19 cellular contexts compared by ENCODE assay signal in genomic region chr6:6832439-6832838, GRCh38.
DNase-seq lines count a peak whose midpoint lies in the region; TF ChIP-seq lines count a peak whose summit lies in the region.
"Had no signal": no experiment of that assay in that cellular context is flagged by ENCODE, and none has a peak within 500 bp of the region (broad histone marks: within the 10 kb centered on the region; RNA-seq: fewer than 3 reads in every experiment).

No MANE protein-coding gene starts in this region.

- no peaks in the 10 kb centered on the region for H3K9me3 ChIP-seq in A673 (ENCODE audit: low read depth, low read length, poor library complexity, severe bottlenecking)
- H3K9me3 ChIP-seq in thyroid gland, result no peaks in the 10 kb centered on the region
- H3K9me3 ChIP-seq: A549, HAP-1 had no signal

- TF ChIP-seq CTCF in A673 (conservative IDR thresholded peaks at IDR 0.05; ENCODE audit: low read depth, low read length), result no peak
- no peak for TF ChIP-seq CTCF in thyroid gland (IDR thresholded peaks at IDR 0.05)

- H3K4me1 ChIP-seq in A673 (ENCODE audit: insufficient read depth, low read length, poor library complexity, severe bottlenecking) (peaks cover 32% of the 10 kb centered on the region), thyroid gland (peaks cover 39% of the 10 kb centered on the region in 2 donors)
- H3K4me1 ChIP-seq: A549, HAP-1 had no signal

- no peak overlapping the region for H3K4me3 Mint-ChIP-seq in dendritic cell treated with granulocyte-macrophage colony-stimulating factor and Interleukin-4, amounts not matched to agents 40 ng/mL and 50 ng/mL, for 4 days
- H3K4me3 Mint-ChIP-seq: CD4-positive, alpha-beta memory T cell had no signal

- H3K27ac ChIP-seq in A673 (ENCODE audit: low read depth, low read length, poor library complexity, severe bottlenecking) (peak overlapping the region; percentile 55), thyroid gland (peak overlapping the region in 2 of 3 donors; percentile 35 to 65)
- H3K27ac ChIP-seq: A549 had no signal

- intact Hi-C loops in A673 (cut with micrococcal nuclease; ENCODE audit: unreplicated experiment) (no loop called here), thyroid gland (cut with DNase I) (no loop called here)
- intact Hi-C loops in dendritic cell treated with granulocyte-macrophage colony-stimulating factor and Interleukin-4, amounts not matched to agents 40 ng/mL and 50 ng/mL, for 4 days (cut with micrococcal nuclease), result no loop called here

- CTCF ChIA-PET in A673 (lab: Charles Lee), result no interaction called here

- H3K4me1 Mint-ChIP-seq in dendritic cell treated with granulocyte-macrophage colony-stimulating factor and Interleukin-4, amounts not matched to agents 40 ng/mL and 50 ng/mL, for 4 days (ENCODE audit: low read depth), result peaks cover 36% of the 10 kb centered on the region
- H3K4me1 Mint-ChIP-seq: CD4-positive, alpha-beta memory T cell had no signal

- H3K4me3 ChIP-seq in A673 (ENCODE audit: low read depth, low read length, poor library complexity, severe bottlenecking), result no peak overlapping the region
- no peak overlapping the region for H3K4me3 ChIP-seq in thyroid gland (replicated peaks in 1 of 3)
- H3K4me3 ChIP-seq: A549, GM12878, HAP-1 had no signal

- DNase-seq in A673 (ENCODE audit: low spot score) (no peak), D341Med (ENCODE audit: low spot score) (peak; percentile 23), thyroid gland (no peak), NK-92 (lab: John Stamatoyannopoulos, UW; ENCODE audit: unreplicated experiment) (no peak), HT-29 (ENCODE audit: low spot score) (no peak), occipital lobe (lab: John Stamatoyannopoulos, UW) (no peak)
- DNase-seq: 8988T; C1 segment of cervical spinal cord; CD4-positive, alpha-beta memory T cell; COR-L47; DMS 273 treated with DMSO at 0.1 percent for 48 hours; DMS79; EL; GDM1; GOT3 had no signal

- POLR2A ChIA-PET in A673 (lab: Charles Lee; ENCODE audit: low non-redundant PET), result no interaction called here

- TF ChIP-seq POLR2A in thyroid gland (IDR thresholded peaks at IDR 0.05), result no peak

- H3K27ac Mint-ChIP-seq in dendritic cell treated with granulocyte-macrophage colony-stimulating factor and Interleukin-4, amounts not matched to agents 40 ng/mL and 50 ng/mL, for 4 days, result peak overlapping the region; percentile 36
- H3K27ac Mint-ChIP-seq: CD4-positive, alpha-beta memory T cell had no signal

- peaks cover 1% of the 10 kb centered on the region for H3K27me3 Mint-ChIP-seq in dendritic cell treated with granulocyte-macrophage colony-stimulating factor and Interleukin-4, amounts not matched to agents 40 ng/mL and 50 ng/mL, for 4 days

- no peaks in the 10 kb centered on the region for H3K9me3 Mint-ChIP-seq in dendritic cell treated with granulocyte-macrophage colony-stimulating factor and Interleukin-4, amounts not matched to agents 40 ng/mL and 50 ng/mL, for 4 days
- H3K9me3 Mint-ChIP-seq: CD4-positive, alpha-beta memory T cell had no signal

- H3K36me3 ChIP-seq in A673 (ENCODE audit: insufficient read depth, low read length, poor library complexity, severe bottlenecking) (no peaks in the 10 kb centered on the region), thyroid gland (no peaks in the 10 kb centered on the region)
- H3K36me3 ChIP-seq: HAP-1 had no signal

- BruUV-seq in A673 (replicated peaks; lab: Mats Ljungman, UMichigan), result no TSS peak

- H3K27me3 ChIP-seq in A673 (replicated peaks; ENCODE audit: insufficient read depth, low read depth, low read length, poor library complexity), result no peaks in the 10 kb centered on the region
- no peaks in the 10 kb centered on the region for H3K27me3 ChIP-seq in thyroid gland

- no peaks in the 10 kb centered on the region for H3K36me3 Mint-ChIP-seq in dendritic cell treated with granulocyte-macrophage colony-stimulating factor and Interleukin-4, amounts not matched to agents 40 ng/mL and 50 ng/mL, for 4 days (ENCODE audit: low read depth)
- H3K36me3 Mint-ChIP-seq: CD4-positive, alpha-beta memory T cell had no signal

- 80 to 82% methylated on average over 2 to 4 of the region's 4 CpGs for WGBS in thyroid gland, 2 donors
